ENCODE assay signal across 8 cellular contexts in genomic region chr14:24425704-24426103, GRCh38. TPM values are rescaled to one million over a fixed set of nuclear protein-coding genes. Genes with fewer than 3 reads are reported as not detected.
DNase-seq lines count a peak whose midpoint lies in the region; ATAC-seq and TF ChIP-seq lines count a peak whose summit lies in the region.
"Had no signal": no experiment of that assay in that cellular context is flagged by ENCODE, and none has a peak within 500 bp of the region (broad histone marks: within the 10 kb centered on the region; RNA-seq: fewer than 3 reads in every experiment).

No MANE protein-coding gene starts in this region.

- WGBS in hepatocyte (ENCODE audit: low lambda C conversion rate, missing lambda C conversion rate): 60% methylated on average over 3 of the region's 3 CpGs

- no peak overlapping the region for H3K4me3 ChIP-seq in hepatocyte

- H3K4me2 ChIP-seq in hepatocyte: peak overlapping the region; percentile 21

- POLR2A ChIA-PET in RWPE1 (lab: Yijun Ruan, JAX; ENCODE audit: low non-redundant PET): no interaction called here

- H3K4me1 ChIP-seq in hepatocyte (ENCODE audit: insufficient read depth): peaks cover 33% of the 10 kb centered on the region

- ATAC-seq in HG03139 (IDR thresholded peaks at IDR 0.05; ENCODE audit: unreplicated experiment): no peak
- ATAC-seq: effector memory CD8-positive, alpha-beta T cell had no signal

- H3K36me3 ChIP-seq in hepatocyte (replicated peaks; ENCODE audit: insufficient read depth, low read depth): no peaks in the 10 kb centered on the region

- H2AFZ ChIP-seq in hepatocyte: no peak overlapping the region

- H4K20me1 ChIP-seq in hepatocyte (ENCODE audit: insufficient read depth, poor library complexity, severe bottlenecking): no peaks in the 10 kb centered on the region

- DNase-seq in EL (peak; percentile 69), RWPE1 (ENCODE audit: low spot score) (peak; percentile 63), hepatocyte (ENCODE audit: low spot score) (peak; percentile 78), GM20000 (ENCODE audit: low spot score) (no peak)
- DNase-seq in central memory CD4-positive, alpha-beta T cell: no peak
- DNase-seq: effector memory CD8-positive, alpha-beta T cell; retina had no signal

- TF ChIP-seq CTCF in RWPE1 (conservative IDR thresholded peaks at IDR 0.05; ENCODE audit: low read depth): no peak
- no peak for TF ChIP-seq CTCF in hepatocyte (IDR thresholded peaks at IDR 0.05; ENCODE audit: poor library complexity)
- TF ChIP-seq CTCF in GM20000 (IDR thresholded peaks at IDR 0.05; ENCODE audit: extremely low read depth, missing control alignments): no peak

- no peaks in the 10 kb centered on the region for H3K27me3 ChIP-seq in hepatocyte

- no peaks in the 10 kb centered on the region for H3K9me2 ChIP-seq in hepatocyte (replicated peaks; ENCODE audit: insufficient read depth)

- peaks cover 11% of the 10 kb centered on the region for H3K79me2 ChIP-seq in hepatocyte

- CTCF ChIA-PET in RWPE1 (lab: Yijun Ruan, JAX): interaction anchor here (0.6 to 0.8 kb wide), 2 partner anchors 11 to 59 kb away, joined by 4 to 5 read pairs; no protein-coding TSS in a partner anchor

- H3K9me3 ChIP-seq in hepatocyte (ENCODE audit: low read depth): no peaks in the 10 kb centered on the region

- H3K27ac ChIP-seq in RWPE1 (no peak overlapping the region), hepatocyte (peak overlapping the region; percentile 87)

RNA-seq across cellular contexts. Expression of gene CBLN3, which starts 3.8 kb away (rescaled TPM):
- total RNA-seq in hepatocyte: 2.2 and 2.8 TPM in 2 replicates
- 0.99 and 2.4 TPM in 2 replicates for polyA plus RNA-seq in hepatocyte

RNA-seq across cellular contexts. Expression of gene KHNYN, which starts 4.0 kb away (rescaled TPM):
- 67.1 and 90.5 TPM in 2 replicates for total RNA-seq in hepatocyte
- 36.4 and 39.6 TPM in 2 replicates for polyA plus RNA-seq in hepatocyte

RNA-seq across cellular contexts. Expression of gene SDR39U1, which starts 16.9 kb away (rescaled TPM):
- total RNA-seq in hepatocyte: 24.4 and 34.1 TPM in 2 replicates
- 99.7 and 102 TPM in 2 replicates for polyA plus RNA-seq in hepatocyte

RNA-seq across cellular contexts. Expression of gene NYNRIN, which starts 26.9 kb away (rescaled TPM):
- 41.7 and 56.5 TPM in 2 replicates for total RNA-seq in hepatocyte
- polyA plus RNA-seq in hepatocyte: 34.4 and 34.5 TPM in 2 replicates

RNA-seq across cellular contexts. Expression of gene NFATC4, which starts 57.7 kb away (rescaled TPM):
- total RNA-seq in hepatocyte: 37.8 and 45.0 TPM in 2 replicates
- polyA plus RNA-seq in hepatocyte: 68.8 and 84.5 TPM in 2 replicates

Comparison
In these comparisons a context has a peak if more than half of its experiments do, and no peak if none do; other contexts are left out.
1. DNase-seq: peak in EL (single experiment), RWPE1 (single experiment) and hepatocyte (single experiment); none in central memory CD4-positive, alpha-beta T cell (single experiment) and GM20000 (single experiment).